ENCODE assay signal across 1 cellular context in genomic region chr9:33510264-33511183, GRCh38.
A peak's percentile ranks its signal among the peaks of the same experiment; 100 is the strongest.
TF ChIP-seq lines count a peak whose summit lies in the region.

No MANE protein-coding gene starts in this region.

TF ChIP-seq in K562, 482 proteins besides CTCF, POLR2A, EP300 and RAD21 (continued from another document and continues in another):
- TF ChIP-seq RREB1 (CRISPR knock-in tag; IDR thresholded peaks at IDR 0.05): no peak
- no peak for TF ChIP-seq PML (IDR thresholded peaks at IDR 0.05; ENCODE audit: low read length)
- TF ChIP-seq ZNF830 (CRISPR knock-in tag; IDR thresholded peaks at IDR 0.05): no peak
- no peak for TF ChIP-seq CHD2 (IDR thresholded peaks at IDR 0.05; ENCODE audit: low read depth, low read length)
- no peak for TF ChIP-seq FIP1L1 (IDR thresholded peaks at IDR 0.05; ENCODE audit: low read depth, low read length, poor library complexity, severe bottlenecking)
- TF ChIP-seq HMGN3 (IDR thresholded peaks at IDR 0.05; ENCODE audit: borderline replicate concordance, extremely low read depth, insufficient read length, low read depth, low read length): peak; percentile 34
- TF ChIP-seq BRD9 (IDR thresholded peaks at IDR 0.05; ENCODE audit: low read depth, partially characterized antibody): no peak
- TF ChIP-seq TCF7 (IDR thresholded peaks at IDR 0.05; ENCODE audit: borderline replicate concordance): 0 out of 2 replicates have a peak, but pooled peaks have one; percentile 38
- TF ChIP-seq RBBP5 (IDR thresholded peaks at IDR 0.05; ENCODE audit: borderline replicate concordance, insufficient read depth, low read length, poor library complexity, severe bottlenecking): peak; percentile 84
- TF ChIP-seq CGGBP1 (CRISPR knock-in tag; IDR thresholded peaks at IDR 0.05): no peak
- peak; percentile 42 to 48 for TF ChIP-seq E2F6 (IDR thresholded peaks at IDR 0.05; ENCODE audit: borderline replicate concordance in 1 of 2, extremely low read depth in 1 of 2, insufficient read depth in 1 of 2, insufficient read length in 1 of 2, low read depth in 1 of 2, low read length in 1 of 2, poor library complexity in 1 of 2, severe bottlenecking in 1 of 2)
- no peak for TF ChIP-seq CCAR2 (IDR thresholded peaks at IDR 0.05; ENCODE audit: low read depth, low read length)
- no peak for TF ChIP-seq CREBBP (IDR thresholded peaks at IDR 0.05; ENCODE audit: low read depth, low read length)
- no peak for TF ChIP-seq SP1 (CRISPR knock-in tag; IDR thresholded peaks at IDR 0.05)
- 0 out of 4 replicates have a peak, but pooled peaks of 1 of the 2 experiments have one; percentile 28 for TF ChIP-seq TEAD1 (CRISPR knock-in tag; IDR thresholded peaks at IDR 0.05)
- peak; percentile 68 for TF ChIP-seq CEBPB (tag; IDR thresholded peaks at IDR 0.05)
- TF ChIP-seq PURB (CRISPR knock-in tag; IDR thresholded peaks at IDR 0.05; ENCODE audit: low read depth): no peak
- TF ChIP-seq ATF4 (CRISPR knock-in tag; IDR thresholded peaks at IDR 0.05): no peak
- TF ChIP-seq ILF3 (IDR thresholded peaks at IDR 0.05; ENCODE audit: borderline replicate concordance): no peak
- TF ChIP-seq PCBP1 (IDR thresholded peaks at IDR 0.05; ENCODE audit: low read depth, low read length, poor library complexity, severe bottlenecking): peak; percentile 34
- peak; percentile 77 for TF ChIP-seq BRD4 (IDR thresholded peaks at IDR 0.05)
- no peak for TF ChIP-seq KAT7 (CRISPR knock-in tag; IDR thresholded peaks at IDR 0.05; ENCODE audit: borderline replicate concordance)
- no peak for TF ChIP-seq ZNF561 (CRISPR knock-in tag; conservative IDR thresholded peaks at IDR 0.05)
- no peak for TF ChIP-seq ETV6 (IDR thresholded peaks at IDR 0.05; ENCODE audit: borderline replicate concordance in 1 of 2, low read depth in 2 of 2, low read length in 1 of 2)
- TF ChIP-seq ETV6 (CRISPR knock-in tag; IDR thresholded peaks at IDR 0.05; ENCODE audit: borderline replicate concordance): no peak
- TF ChIP-seq, protein P1, sequence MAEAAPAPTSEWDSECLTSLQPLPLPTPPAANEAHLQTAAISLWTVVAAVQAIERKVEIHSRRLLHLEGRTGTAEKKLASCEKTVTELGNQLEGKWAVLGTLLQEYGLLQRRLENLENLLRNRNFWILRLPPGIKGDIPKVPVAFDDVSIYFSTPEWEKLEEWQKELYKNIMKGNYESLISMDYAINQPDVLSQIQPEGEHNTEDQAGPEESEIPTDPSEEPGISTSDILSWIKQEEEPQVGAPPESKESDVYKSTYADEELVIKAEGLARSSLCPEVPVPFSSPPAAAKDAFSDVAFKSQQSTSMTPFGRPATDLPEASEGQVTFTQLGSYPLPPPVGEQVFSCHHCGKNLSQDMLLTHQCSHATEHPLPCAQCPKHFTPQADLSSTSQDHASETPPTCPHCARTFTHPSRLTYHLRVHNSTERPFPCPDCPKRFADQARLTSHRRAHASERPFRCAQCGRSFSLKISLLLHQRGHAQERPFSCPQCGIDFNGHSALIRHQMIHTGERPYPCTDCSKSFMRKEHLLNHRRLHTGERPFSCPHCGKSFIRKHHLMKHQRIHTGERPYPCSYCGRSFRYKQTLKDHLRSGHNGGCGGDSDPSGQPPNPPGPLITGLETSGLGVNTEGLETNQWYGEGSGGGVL (CRISPR knock-in tag; IDR thresholded peaks at IDR 0.05): no peak
- no peak for TF ChIP-seq ZNF695 (CRISPR knock-in tag; IDR thresholded peaks at IDR 0.05)
- TF ChIP-seq SMC3 (conservative IDR thresholded peaks at IDR 0.05; ENCODE audit: insufficient read depth, low read depth, low read length): no peak
- no peak for TF ChIP-seq CEBPZ (IDR thresholded peaks at IDR 0.05; ENCODE audit: borderline replicate concordance, low read depth, low read length)
- TF ChIP-seq CREB1 (IDR thresholded peaks at IDR 0.05): peak; percentile 80; the same call in 1 of the 2 replicates
- peak; percentile 70; the same call in 1 of the 2 replicates for TF ChIP-seq CREB1 (CRISPR knock-in tag; IDR thresholded peaks at IDR 0.05)
- TF ChIP-seq GABPB1 (CRISPR knock-in tag; IDR thresholded peaks at IDR 0.05): 0 out of 2 replicates have a peak, but pooled peaks have one; percentile 31
- no peak for TF ChIP-seq CREB3 (tag; conservative IDR thresholded peaks at IDR 0.05; ENCODE audit: low read depth)
- no peak for TF ChIP-seq HDAC8 (tag; IDR thresholded peaks at IDR 0.05)
- TF ChIP-seq ZBTB34 (CRISPR knock-in tag; IDR thresholded peaks at IDR 0.05): no peak
- TF ChIP-seq, protein P2, sequence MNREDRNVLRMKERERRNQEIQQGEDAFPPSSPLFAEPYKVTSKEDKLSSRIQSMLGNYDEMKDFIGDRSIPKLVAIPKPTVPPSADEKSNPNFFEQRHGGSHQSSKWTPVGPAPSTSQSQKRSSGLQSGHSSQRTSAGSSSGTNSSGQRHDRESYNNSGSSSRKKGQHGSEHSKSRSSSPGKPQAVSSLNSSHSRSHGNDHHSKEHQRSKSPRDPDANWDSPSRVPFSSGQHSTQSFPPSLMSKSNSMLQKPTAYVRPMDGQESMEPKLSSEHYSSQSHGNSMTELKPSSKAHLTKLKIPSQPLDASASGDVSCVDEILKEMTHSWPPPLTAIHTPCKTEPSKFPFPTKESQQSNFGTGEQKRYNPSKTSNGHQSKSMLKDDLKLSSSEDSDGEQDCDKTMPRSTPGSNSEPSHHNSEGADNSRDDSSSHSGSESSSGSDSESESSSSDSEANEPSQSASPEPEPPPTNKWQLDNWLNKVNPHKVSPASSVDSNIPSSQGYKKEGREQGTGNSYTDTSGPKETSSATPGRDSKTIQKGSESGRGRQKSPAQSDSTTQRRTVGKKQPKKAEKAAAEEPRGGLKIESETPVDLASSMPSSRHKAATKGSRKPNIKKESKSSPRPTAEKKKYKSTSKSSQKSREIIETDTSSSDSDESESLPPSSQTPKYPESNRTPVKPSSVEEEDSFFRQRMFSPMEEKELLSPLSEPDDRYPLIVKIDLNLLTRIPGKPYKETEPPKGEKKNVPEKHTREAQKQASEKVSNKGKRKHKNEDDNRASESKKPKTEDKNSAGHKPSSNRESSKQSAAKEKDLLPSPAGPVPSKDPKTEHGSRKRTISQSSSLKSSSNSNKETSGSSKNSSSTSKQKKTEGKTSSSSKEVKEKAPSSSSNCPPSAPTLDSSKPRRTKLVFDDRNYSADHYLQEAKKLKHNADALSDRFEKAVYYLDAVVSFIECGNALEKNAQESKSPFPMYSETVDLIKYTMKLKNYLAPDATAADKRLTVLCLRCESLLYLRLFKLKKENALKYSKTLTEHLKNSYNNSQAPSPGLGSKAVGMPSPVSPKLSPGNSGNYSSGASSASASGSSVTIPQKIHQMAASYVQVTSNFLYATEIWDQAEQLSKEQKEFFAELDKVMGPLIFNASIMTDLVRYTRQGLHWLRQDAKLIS (CRISPR knock-in tag; IDR thresholded peaks at IDR 0.05): no peak
- TF ChIP-seq ZNF41 (CRISPR knock-in tag; conservative IDR thresholded peaks at IDR 0.05): no peak
- TF ChIP-seq EWSR1 (IDR thresholded peaks at IDR 0.05; ENCODE audit: borderline replicate concordance, low read depth, partially characterized antibody): no peak
- no peak for TF ChIP-seq ZNF717 (CRISPR knock-in tag; IDR thresholded peaks at IDR 0.05)
- no peak for TF ChIP-seq CHD4 (IDR thresholded peaks at IDR 0.05; ENCODE audit: insufficient read depth, insufficient replicate concordance, low read depth, low read length, poor library complexity, severe bottlenecking)
- no peak for TF ChIP-seq DLX4 (CRISPR knock-in tag; IDR thresholded peaks at IDR 0.05)
